3 cellular contexts compared by ENCODE assay signal in the genomic region with DNA sequence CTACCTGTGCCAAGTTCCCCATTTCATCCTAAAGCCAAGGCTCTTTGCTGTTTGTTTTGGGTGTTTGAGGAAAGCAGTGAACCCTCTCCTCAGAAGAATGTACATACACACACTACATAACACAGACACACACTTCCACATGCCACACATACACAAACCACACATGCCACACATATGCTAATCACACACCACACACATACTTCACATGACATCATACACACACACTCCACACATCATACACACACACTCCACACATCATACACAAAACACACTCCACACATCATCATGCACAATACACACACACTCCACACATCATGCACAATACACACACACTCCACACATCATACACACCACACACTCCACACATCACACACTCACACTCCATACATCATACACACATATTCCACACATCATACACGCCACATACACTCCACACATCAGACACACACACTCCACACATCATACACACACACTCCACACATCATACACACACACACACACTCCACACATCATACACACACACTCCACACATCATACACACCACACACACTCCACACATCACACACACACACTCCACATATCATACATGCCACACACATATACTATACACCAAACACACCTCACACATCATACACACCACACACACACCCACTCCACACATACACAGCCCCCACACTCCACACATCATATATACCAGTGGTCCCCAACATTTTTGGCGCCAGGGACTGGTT.
TF ChIP-seq lines count a peak whose summit lies in the region.

No MANE protein-coding gene starts in this region.

TF ChIP-seq in GM12891, 5 proteins besides CTCF, POLR2A, EP300 and RAD21:
- TF ChIP-seq POU2F2 (IDR thresholded peaks at IDR 0.05; ENCODE audit: low read depth, low read length) (no peak), SPI1 (IDR thresholded peaks at IDR 0.05; ENCODE audit: low read depth, low read length) (no peak), PAX5 (IDR thresholded peaks at IDR 0.05; ENCODE audit: insufficient read depth, low read length, severe bottlenecking) (no peak)

TF ChIP-seq in IMR-90, 13 proteins besides CTCF, POLR2A, EP300 and RAD21:
- TF ChIP-seq SMC3 (IDR thresholded peaks at IDR 0.05; ENCODE audit: low read depth, low read length), result no peak
- no peak for TF ChIP-seq RCOR1 (IDR thresholded peaks at IDR 0.05; ENCODE audit: insufficient replicate concordance, low read length)
- TF ChIP-seq MAFK (IDR thresholded peaks at IDR 0.05; ENCODE audit: low read depth, low read length), result no peak
- TF ChIP-seq CEBPB (IDR thresholded peaks at IDR 0.05; ENCODE audit: low read depth, low read length), result no peak
- no peak for TF ChIP-seq RFX5 (IDR thresholded peaks at IDR 0.05; ENCODE audit: low read depth, low read length)
- TF ChIP-seq MXI1 (IDR thresholded peaks at IDR 0.05; ENCODE audit: borderline replicate concordance, low read depth, low read length), result no peak
- TF ChIP-seq FOS (IDR thresholded peaks at IDR 0.05; ENCODE audit: low read depth, low read length), result no peak
- no peak for TF ChIP-seq NFE2L2 (IDR thresholded peaks at IDR 0.05; ENCODE audit: low read depth, low read length)
- TF ChIP-seq CHD1 (IDR thresholded peaks at IDR 0.05; ENCODE audit: low read depth, low read length), result no peak

TF ChIP-seq in H1, 55 proteins besides CTCF, POLR2A, EP300 and RAD21:
- TF ChIP-seq SIX5 (IDR thresholded peaks at IDR 0.05; ENCODE audit: low read depth, low read length) (no peak), JUN (IDR thresholded peaks at IDR 0.05; ENCODE audit: low read depth, low read length) (no peak), EGR1 (IDR thresholded peaks at IDR 0.05; ENCODE audit: borderline replicate concordance, low read depth, low read length) (no peak), KDM5A (IDR thresholded peaks at IDR 0.05; ENCODE audit: low read length) (no peak), KDM4A (IDR thresholded peaks at IDR 0.05; ENCODE audit: low read depth, low read length, severe bottlenecking) (no peak), SP4 (IDR thresholded peaks at IDR 0.05; ENCODE audit: low read length) (no peak), CBX5 (IDR thresholded peaks at IDR 0.05; ENCODE audit: low read depth, low read length) (no peak), SP2 (IDR thresholded peaks at IDR 0.05; ENCODE audit: low read length) (no peak), RFX5 (IDR thresholded peaks at IDR 0.05; ENCODE audit: borderline replicate concordance, low read depth, low read length) (no peak)
- TF ChIP-seq, protein P1, sequence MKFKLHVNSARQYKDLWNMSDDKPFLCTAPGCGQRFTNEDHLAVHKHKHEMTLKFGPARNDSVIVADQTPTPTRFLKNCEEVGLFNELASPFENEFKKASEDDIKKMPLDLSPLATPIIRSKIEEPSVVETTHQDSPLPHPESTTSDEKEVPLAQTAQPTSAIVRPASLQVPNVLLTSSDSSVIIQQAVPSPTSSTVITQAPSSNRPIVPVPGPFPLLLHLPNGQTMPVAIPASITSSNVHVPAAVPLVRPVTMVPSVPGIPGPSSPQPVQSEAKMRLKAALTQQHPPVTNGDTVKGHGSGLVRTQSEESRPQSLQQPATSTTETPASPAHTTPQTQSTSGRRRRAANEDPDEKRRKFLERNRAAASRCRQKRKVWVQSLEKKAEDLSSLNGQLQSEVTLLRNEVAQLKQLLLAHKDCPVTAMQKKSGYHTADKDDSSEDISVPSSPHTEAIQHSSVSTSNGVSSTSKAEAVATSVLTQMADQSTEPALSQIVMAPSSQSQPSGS (IDR thresholded peaks at IDR 0.05; ENCODE audit: low read length), result no peak
- TF ChIP-seq, protein P2, sequence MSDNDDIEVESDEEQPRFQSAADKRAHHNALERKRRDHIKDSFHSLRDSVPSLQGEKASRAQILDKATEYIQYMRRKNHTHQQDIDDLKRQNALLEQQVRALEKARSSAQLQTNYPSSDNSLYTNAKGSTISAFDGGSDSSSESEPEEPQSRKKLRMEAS (IDR thresholded peaks at IDR 0.05), result no peak
